ENCODE assay signal across 7 cellular contexts in the genomic region with DNA sequence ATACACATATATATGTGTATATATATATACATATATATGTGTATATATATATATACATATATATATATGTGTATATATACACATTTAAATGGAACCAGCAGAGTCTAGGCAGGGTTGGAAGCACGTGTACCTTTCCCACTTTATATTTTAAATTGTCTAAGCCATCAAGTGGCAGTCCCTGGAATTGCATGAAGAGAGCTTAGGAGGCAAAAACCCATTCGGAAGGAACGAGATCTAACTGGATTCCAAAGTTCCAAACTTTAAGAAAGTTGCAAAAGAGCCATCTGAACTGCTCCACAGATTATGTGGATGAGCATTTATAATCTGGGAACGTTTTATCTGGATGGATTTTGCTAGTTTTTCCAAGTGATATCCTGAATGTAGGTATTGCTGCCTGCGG.
DNase-seq lines count a peak whose midpoint lies in the region; ATAC-seq, FAIRE-seq and TF ChIP-seq lines count a peak whose summit lies in the region.

No MANE protein-coding gene starts in this region.

- H3K27ac ChIP-seq in KMS-11 = no peak overlapping the region
- H3K27ac ChIP-seq in astrocyte (ENCODE audit: low read depth, low read length) = no peak overlapping the region
- H3K27ac ChIP-seq in left lung = no peak overlapping the region

- H4K20me1 ChIP-seq in KMS-11 (ENCODE audit: insufficient read depth) (no peaks in the 10 kb centered on the region), astrocyte (ENCODE audit: insufficient read depth, low read length) (peaks cover 50% of the 10 kb centered on the region)

- no peaks in the 10 kb centered on the region for H3K9me3 ChIP-seq in astrocyte (ENCODE audit: insufficient read depth, low read depth, low read length)
- no peaks in the 10 kb centered on the region for H3K9me3 ChIP-seq in left lung

- H3K9ac ChIP-seq in KMS-11 (no peak overlapping the region), astrocyte (ENCODE audit: low read length) (no peak overlapping the region)

- H3K4me1 ChIP-seq in KMS-11 (ENCODE audit: low read depth, poor library complexity, severe bottlenecking) (peaks cover 15% of the 10 kb centered on the region), astrocyte (ENCODE audit: insufficient read depth, low read length) (peaks cover 23% of the 10 kb centered on the region), left lung (peaks cover 14 to 40% of the 10 kb centered on the region in 2 donors)

- H3K4me3 ChIP-seq in KMS-11 (IDR thresholded peaks at IDR 0.05; ENCODE audit: insufficient read depth, low read depth, low read length) (no peak overlapping the region), astrocyte (ENCODE audit: insufficient read depth, low read depth, low read length) (no peak overlapping the region), left lung (no peak overlapping the region)

- H3K27me3 ChIP-seq in KMS-11 (ENCODE audit: insufficient read depth, low read depth) (no peaks in the 10 kb centered on the region), astrocyte (ENCODE audit: insufficient read depth, low read length) (no peaks in the 10 kb centered on the region), left lung (no peaks in the 10 kb centered on the region)

- TF ChIP-seq CTCF in KMS-11 (conservative IDR thresholded peaks at IDR 0.05; ENCODE audit: low read depth, low read length) (peak; percentile 30; the same call in 1 of the 2 replicates), astrocyte (IDR thresholded peaks at IDR 0.05; ENCODE audit: insufficient read depth, low read depth, low read length) (peak; percentile 33), left lung (IDR thresholded peaks at IDR 0.05) (peak; percentile 60 to 66)

- peak; percentile 62 for FAIRE-seq in astrocyte (lab: Jason Lieb, UNC)

- H2AFZ ChIP-seq in KMS-11 (ENCODE audit: low read depth) (no peak overlapping the region), astrocyte (ENCODE audit: low read depth, low read length) (no peak overlapping the region)

- H3K36me3 Mint-ChIP-seq in astrocyte (ENCODE audit: low read depth, unreplicated experiment) = peaks cover 3% of the 10 kb centered on the region

- H3K4me2 ChIP-seq in KMS-11 (no peak overlapping the region), astrocyte (ENCODE audit: low read length) (no peak overlapping the region)

- no peak overlapping the region for H3K27ac Mint-ChIP-seq in astrocyte (ENCODE audit: unreplicated experiment)

- no peaks in the 10 kb centered on the region for H3K36me3 ChIP-seq in KMS-11 (ENCODE audit: insufficient read depth)
- H3K36me3 ChIP-seq in astrocyte (ENCODE audit: insufficient read depth, low read length) = no peaks in the 10 kb centered on the region
- H3K36me3 ChIP-seq in left lung = no peaks in the 10 kb centered on the region

- H3K79me2 ChIP-seq in KMS-11 (ENCODE audit: insufficient read depth, low read depth) (no peaks in the 10 kb centered on the region), astrocyte (ENCODE audit: insufficient read depth, low read length) (peaks cover 87% of the 10 kb centered on the region)

- intact Hi-C loops in left lung (cut with DNase I) = no loop called here

- peaks cover 27% of the 10 kb centered on the region for H3K4me1 Mint-ChIP-seq in astrocyte (ENCODE audit: low read depth, unreplicated experiment)

- H3K27me3 Mint-ChIP-seq in astrocyte (ENCODE audit: low read depth, unreplicated experiment) = no peaks in the 10 kb centered on the region

- no peak overlapping the region for H3K4me3 Mint-ChIP-seq in astrocyte (ENCODE audit: unreplicated experiment)

- ATAC-seq in left lung = peak; percentile 77
- no peak for ATAC-seq in HG02759 (IDR thresholded peaks at IDR 0.05; ENCODE audit: unreplicated experiment)
- no peak for ATAC-seq in HG02938 (IDR thresholded peaks at IDR 0.05; ENCODE audit: unreplicated experiment)

- no peaks in the 10 kb centered on the region for H3K9me3 Mint-ChIP-seq in astrocyte (ENCODE audit: unreplicated experiment)

- peak; percentile 39 for DNase-seq in Daoy (ENCODE audit: low read depth)
- DNase-seq in astrocyte (ENCODE audit: low read depth) = no peak
- no peak for DNase-seq in left lung
- DNase-seq in T-helper 1 cell = no peak
